Comparison of ENCODE assay signal across 12 cellular contexts in genomic region chr5:17426104-17426739, GRCh38.
DNase-seq lines count a peak whose midpoint lies in the region; ATAC-seq and TF ChIP-seq lines count a peak whose summit lies in the region.
"Had no signal": no experiment of that assay in that cellular context is flagged by ENCODE, and none has a peak within 500 bp of the region (broad histone marks: within the 10 kb centered on the region; RNA-seq: fewer than 3 reads in every experiment).

No MANE protein-coding gene starts in this region.

- no peaks in the 10 kb centered on the region for H3K9me3 ChIP-seq in OCI-LY3 (ENCODE audit: insufficient read depth, low read length)

- peak overlapping the region; percentile 48 for H3K9ac ChIP-seq in OCI-LY3 (ENCODE audit: low read length)

- H2AFZ ChIP-seq in OCI-LY3 (ENCODE audit: low read depth, low read length) = 0 out of 2 replicates have a peak overlapping the region, but pooled peaks have one; percentile 36

- no peaks in the 10 kb centered on the region for H3K27me3 ChIP-seq in OCI-LY3 (ENCODE audit: low read depth, low read length)

- peaks cover 43% of the 10 kb centered on the region for H3K4me1 ChIP-seq in OCI-LY3 (ENCODE audit: low read length)

- no peaks in the 10 kb centered on the region for H3K27me3 Mint-ChIP-seq in activated T-helper 2 cell treated with anti-CD3 and anti-CD28 coated beads, Interferon-gamma antibody, Interleukin-2, Interleukin-4, amounts not matched to agents 10 μg/mL and 5 μg/mL and 100 μg/mL, durations not matched to agents 14 hours and 24 hours and 36 hours (ENCODE audit: low read depth)
- H3K27me3 Mint-ChIP-seq: brain had no signal

- no peak for TF ChIP-seq CTCF in OCI-LY3 (IDR thresholded peaks at IDR 0.05; ENCODE audit: low read depth, low read length)

- ATAC-seq in GM18861 (IDR thresholded peaks at IDR 0.05; ENCODE audit: unreplicated experiment) (peak; percentile 64), GM21526 (IDR thresholded peaks at IDR 0.05; ENCODE audit: low FRiP score, unreplicated experiment) (peak; percentile 94), HG03139 (IDR thresholded peaks at IDR 0.05; ENCODE audit: unreplicated experiment) (peak; percentile 58)

- H3K9me3 Mint-ChIP-seq in activated T-helper 2 cell treated with anti-CD3 and anti-CD28 coated beads, Interferon-gamma antibody, Interleukin-2, Interleukin-4, amounts not matched to agents 10 μg/mL and 5 μg/mL and 100 μg/mL, durations not matched to agents 14 hours and 24 hours and 36 hours = peaks cover 27% of the 10 kb centered on the region
- H3K9me3 Mint-ChIP-seq: nephron progenitor cell had no signal

- peak overlapping the region; percentile 81 for H3K4me2 ChIP-seq in OCI-LY3 (ENCODE audit: low read length)

- H3K4me1 Mint-ChIP-seq in activated T-helper 2 cell treated with anti-CD3 and anti-CD28 coated beads, Interferon-gamma antibody, Interleukin-2, Interleukin-4, amounts not matched to agents 10 μg/mL and 5 μg/mL and 100 μg/mL, durations not matched to agents 14 hours and 24 hours and 36 hours (ENCODE audit: low read depth) = no peaks in the 10 kb centered on the region

- intact Hi-C loops in activated T-helper 2 cell treated with anti-CD3 and anti-CD28 coated beads, Interferon-gamma antibody, Interleukin-2, Interleukin-4, amounts not matched to agents 10 μg/mL and 5 μg/mL and 100 μg/mL, durations not matched to agents 14 hours and 24 hours and 36 hours (cut with micrococcal nuclease) = no loop called here

- no peaks in the 10 kb centered on the region for H3K36me3 Mint-ChIP-seq in activated T-helper 2 cell treated with anti-CD3 and anti-CD28 coated beads, Interferon-gamma antibody, Interleukin-2, Interleukin-4, amounts not matched to agents 10 μg/mL and 5 μg/mL and 100 μg/mL, durations not matched to agents 14 hours and 24 hours and 36 hours (ENCODE audit: low read depth)
- H3K36me3 Mint-ChIP-seq: brain had no signal

- no peaks in the 10 kb centered on the region for H3K36me3 ChIP-seq in OCI-LY3 (replicated peaks; ENCODE audit: low read depth, low read length)

- H3K4me3 Mint-ChIP-seq in activated T-helper 2 cell treated with anti-CD3 and anti-CD28 coated beads, Interferon-gamma antibody, Interleukin-2, Interleukin-4, amounts not matched to agents 10 μg/mL and 5 μg/mL and 100 μg/mL, durations not matched to agents 14 hours and 24 hours and 36 hours (ENCODE audit: low read depth) = no peak overlapping the region
- H3K4me3 Mint-ChIP-seq: brain, nephron progenitor cell had no signal

- no peak for DNase-seq in cortex of kidney (lab: John Stamatoyannopoulos, UW)
- DNase-seq in D341Med (ENCODE audit: low spot score) = no peak
- no peak for DNase-seq in activated naive CD4-positive, alpha-beta T cell (lab: John Stamatoyannopoulos, UW)
- no peak for DNase-seq in activated T-helper 2 cell treated with anti-CD3 and anti-CD28 coated beads, Interferon-gamma antibody, Interleukin-2, Interleukin-4, amounts not matched to agents 10 μg/mL and 5 μg/mL and 100 μg/mL, durations not matched to agents 14 hours and 24 hours and 36 hours (ENCODE audit: low spot score)
- DNase-seq: KG1, NCI-H526, nephron progenitor cell had no signal

- peak overlapping the region; percentile 73 for H3K27ac ChIP-seq in OCI-LY3 (ENCODE audit: low read length)

- H3K4me3 ChIP-seq in OCI-LY3 (ENCODE audit: low read length) = peak overlapping the region; percentile 63

- H3K79me2 ChIP-seq in OCI-LY3 (ENCODE audit: low read length) = no peaks in the 10 kb centered on the region

- no peak overlapping the region for H3K27ac Mint-ChIP-seq in activated T-helper 2 cell treated with anti-CD3 and anti-CD28 coated beads, Interferon-gamma antibody, Interleukin-2, Interleukin-4, amounts not matched to agents 10 μg/mL and 5 μg/mL and 100 μg/mL, durations not matched to agents 14 hours and 24 hours and 36 hours
- H3K27ac Mint-ChIP-seq: brain, nephron progenitor cell had no signal

- no peaks in the 10 kb centered on the region for H4K20me1 ChIP-seq in OCI-LY3 (ENCODE audit: insufficient read depth, low read length)
